In genomic region chr1:23889074-23889473, GRCh38 we compare ENCODE assay signal across 19 cellular contexts. TPM values are rescaled to one million over a fixed set of nuclear protein-coding genes. Genes with fewer than 3 reads are reported as not detected.
DNase-seq lines count a peak whose midpoint lies in the region; ATAC-seq and TF ChIP-seq lines count a peak whose summit lies in the region.
"Had no signal": no experiment of that assay in that cellular context is flagged by ENCODE, and none has a peak within 500 bp of the region (broad histone marks: within the 10 kb centered on the region; RNA-seq: fewer than 3 reads in every experiment).

No MANE protein-coding gene starts in this region.

- no peaks in the 10 kb centered on the region for H3K9me3 ChIP-seq in DOHH2 (ENCODE audit: control insufficient read depth, insufficient read depth, low read length)
- H3K9me3 ChIP-seq in esophagus muscularis mucosa, result no peaks in the 10 kb centered on the region
- H3K9me3 ChIP-seq: BLaER1, mucosa of descending colon, transverse colon had no signal

- TF ChIP-seq EP300 in esophagus muscularis mucosa (IDR thresholded peaks at IDR 0.05), result no peak

- peaks cover 15% of the 10 kb centered on the region for H3F3A ChIP-seq in DOHH2 (ENCODE audit: control insufficient read depth, insufficient read depth)

- TF ChIP-seq CTCF in DOHH2 (IDR thresholded peaks at IDR 0.05; ENCODE audit: low read depth, low read length, poor library complexity, severe bottlenecking) (no peak), esophagus muscularis mucosa (IDR thresholded peaks at IDR 0.05) (no peak)

- H3K9me2 ChIP-seq in DOHH2 (replicated peaks; ENCODE audit: control insufficient read depth, low read length), result no peaks in the 10 kb centered on the region

- no peaks in the 10 kb centered on the region for H4K20me1 ChIP-seq in DOHH2 (ENCODE audit: control insufficient read depth, insufficient read depth, low read depth, low read length)
- H4K20me1 ChIP-seq: BLaER1 had no signal

- H3K27ac ChIP-seq in DOHH2 (ENCODE audit: low read depth, low read length) (peak overlapping the region; percentile 80), esophagus muscularis mucosa (replicated peaks in 1 of 4) (no peak overlapping the region)
- H3K27ac ChIP-seq: BLaER1, transverse colon had no signal

- peak; percentile 60 for ATAC-seq in GM19395 (IDR thresholded peaks at IDR 0.05; ENCODE audit: unreplicated experiment)
- ATAC-seq in HG03039 (IDR thresholded peaks at IDR 0.05; ENCODE audit: unreplicated experiment), result peak; percentile 46
- ATAC-seq in GM21360 (IDR thresholded peaks at IDR 0.05; ENCODE audit: unreplicated experiment), result no peak
- ATAC-seq: mucosa of descending colon had no signal

- peaks cover 60% of the 10 kb centered on the region for H3K4me1 ChIP-seq in DOHH2 (ENCODE audit: control insufficient read depth, low read length)
- no peaks in the 10 kb centered on the region for H3K4me1 ChIP-seq in esophagus muscularis mucosa
- H3K4me1 ChIP-seq: transverse colon had no signal

- H3K79me2 ChIP-seq in DOHH2 (ENCODE audit: control insufficient read depth, low read length), result peaks cover 15% of the 10 kb centered on the region

- H3K4me3 ChIP-seq in DOHH2 (ENCODE audit: low read length) (peak overlapping the region; percentile 65), esophagus muscularis mucosa (no peak overlapping the region)
- H3K4me3 ChIP-seq: BLaER1, mucosa of descending colon, transverse colon had no signal

- TF ChIP-seq POLR2A in Raji (IDR thresholded peaks at IDR 0.05; ENCODE audit: insufficient read depth, low read depth, low read length) (peak; percentile 22; the same call in 1 of the 2 replicates), esophagus muscularis mucosa (IDR thresholded peaks at IDR 0.05; ENCODE audit: low read depth) (no peak)

- H3K36me3 ChIP-seq in DOHH2 (ENCODE audit: control insufficient read depth, low read length) (peaks cover 7% of the 10 kb centered on the region; the same call in 1 of the 2 replicates), esophagus muscularis mucosa (no peaks in the 10 kb centered on the region)
- H3K36me3 ChIP-seq: BLaER1, transverse colon had no signal

- WGBS in esophagus muscularis mucosa, result 82% methylated on average over 5 of the region's 5 CpGs

- H3K4me2 ChIP-seq in DOHH2 (ENCODE audit: low read length), result peak overlapping the region; percentile 87
- H3K4me2 ChIP-seq: BLaER1 had no signal

- DNase-seq in RKO (ENCODE audit: low spot score), result no peak
- no peak for DNase-seq in activated gamma-delta T cell (lab: John Stamatoyannopoulos, UW)
- no peak for DNase-seq in esophagus muscularis mucosa (ENCODE audit: extremely low spot score)
- DNase-seq: 8988T; dermis blood vessel endothelial cell; KG1; mucosa of descending colon; NCI-H1105 treated with DMSO at 0.1 percent for 48 hours; stimulated activated CD4-positive, alpha-beta T cell treated with anti-CD3 and anti-CD28 coated beads, Interleukin-12 subunit alpha, Interleukin-12 subunit beta, amount 100 ng/mL, for 4 hours; stimulated activated naive CD4-positive, alpha-beta T cell treated with Interleukin-2 at 50 U/mL for 16 hours; transverse colon had no signal

- H3K27me3 ChIP-seq in DOHH2 (ENCODE audit: control insufficient read depth, low read length), result no peaks in the 10 kb centered on the region
- H3K27me3 ChIP-seq in esophagus muscularis mucosa, result no peaks in the 10 kb centered on the region
- H3K27me3 ChIP-seq: BLaER1, transverse colon had no signal

- intact Hi-C loops in esophagus muscularis mucosa (cut with DNase I), result no loop called here

RNA-seq across cellular contexts. Expression of gene FUCA1, which starts 21.0 kb away (rescaled TPM):
- total RNA-seq in esophagus muscularis mucosa, result 10 to 100 TPM; 20.0 to 25.9 (median 25.2) TPM

RNA-seq across cellular contexts. Expression of gene CNR2, which starts 24.1 kb away (rescaled TPM):
- total RNA-seq in esophagus muscularis mucosa, result under 1 TPM in 1 of 4 donors, not detected in 3; 0.17 TPM
- total RNA-seq: dermis blood vessel endothelial cell, frontal cortex, renal cortical epithelial cell had no signal
